27 cellular contexts compared by ENCODE assay signal in the genomic region with DNA sequence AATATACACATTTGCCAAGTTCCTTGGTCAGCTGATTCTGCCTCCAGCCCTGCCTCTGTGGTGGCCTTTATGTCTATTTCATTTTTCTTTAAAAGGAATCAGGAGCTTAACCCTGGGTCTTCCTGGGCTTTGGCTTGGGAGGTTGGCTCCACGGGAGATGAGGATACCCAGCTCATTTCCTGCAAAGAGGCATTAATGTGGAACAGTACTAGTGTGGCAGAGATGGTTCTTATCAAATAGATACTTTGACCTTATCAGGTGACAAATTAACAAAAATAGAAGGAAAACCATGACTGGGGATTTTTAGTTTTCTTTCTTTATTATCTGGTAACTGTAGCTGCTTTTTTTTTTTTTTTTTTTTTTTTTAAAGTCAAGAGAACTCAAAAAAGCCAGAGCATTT. TPM values are rescaled to one million over a fixed set of nuclear protein-coding genes. Genes with fewer than 3 reads are reported as not detected.
DNase-seq lines count a peak whose midpoint lies in the region; ATAC-seq and TF ChIP-seq lines count a peak whose summit lies in the region.
"Had no signal": no experiment of that assay in that cellular context is flagged by ENCODE, and none has a peak within 500 bp of the region (broad histone marks: within the 10 kb centered on the region; RNA-seq: fewer than 3 reads in every experiment).

No MANE protein-coding gene starts in this region.

- H3K4me2 ChIP-seq in GM23338, result no peak overlapping the region
- H3K4me2 ChIP-seq: BLaER1 had no signal

- H2AFZ ChIP-seq in GM23338, result no peak overlapping the region

- peaks cover 13% of the 10 kb centered on the region; the same call in 1 of the 2 replicates for H3K36me3 ChIP-seq in GM23338 (ENCODE audit: insufficient read depth)
- H3K36me3 ChIP-seq in gastroesophageal sphincter, result peaks cover 0 to 83% of the 10 kb centered on the region in 2 donors

- CTCF ChIA-PET in WTC11 (lab: Charles Lee) (interaction anchor here (0.6 to 1.3 kb wide), 4 partner anchors 8 to 715 kb away, joined by 3 to 4 read pairs (median 4); no protein-coding TSS in a partner anchor), HEK293T (lab: Yijun Ruan, JAX) (no interaction called here)

- H3K4me1 Mint-ChIP-seq in GM23338, result no peaks in the 10 kb centered on the region; the same call in 2 of the 3 replicates
- 0 out of 2 replicates have a peak, but pooled peaks cover 4% of the 10 kb centered on the region for H3K4me1 Mint-ChIP-seq in WTC11
- H3K4me1 Mint-ChIP-seq: CD14-positive monocyte had no signal

- no peaks in the 10 kb centered on the region for H3K27me3 ChIP-seq in GM23338 (ENCODE audit: insufficient read depth)
- H3K27me3 ChIP-seq in gastroesophageal sphincter, result no peaks in the 10 kb centered on the region
- H3K27me3 ChIP-seq: BE2C, BLaER1 had no signal

- H3K4me1 ChIP-seq in GM23338 (ENCODE audit: insufficient read depth), result peaks cover 13% of the 10 kb centered on the region
- H3K4me1 ChIP-seq in gastroesophageal sphincter, result no peaks in the 10 kb centered on the region
- H3K4me1 ChIP-seq: BLaER1 had no signal

- ATAC-seq in GM23338 (no peak), WTC11 (no peak), left lobe of liver (peak; percentile 54), gastroesophageal sphincter (no peak)
- ATAC-seq: GM12878 had no signal

- no peak for TF ChIP-seq EP300 in gastroesophageal sphincter (IDR thresholded peaks at IDR 0.05)

- H3K79me2 ChIP-seq in GM23338 (replicated peaks; ENCODE audit: insufficient read depth), result no peaks in the 10 kb centered on the region

- POLR2A ChIA-PET in WTC11 (lab: Charles Lee), result interaction anchor here (0.7 kb wide), 2 partner anchors 11 to 167 kb away, joined by 4 to 5 read pairs; no protein-coding TSS in a partner anchor
- POLR2A ChIA-PET in HEK293T (lab: Yijun Ruan, JAX), result no interaction called here

- H3K36me3 Mint-ChIP-seq in GM23338 (ENCODE audit: low read depth) (peaks cover 41% of the 10 kb centered on the region), WTC11 (peaks cover 36% of the 10 kb centered on the region)

- H3K9me3 Mint-ChIP-seq in GM23338 (no peaks in the 10 kb centered on the region; the same call in 2 of the 3 replicates), WTC11 (no peaks in the 10 kb centered on the region)
- H3K9me3 Mint-ChIP-seq: CD4-positive, alpha-beta memory T cell; CD4-positive, CD25-positive, alpha-beta regulatory T cell; CD8-positive, alpha-beta memory T cell had no signal

- TF ChIP-seq CTCF in GM23338 (conservative IDR thresholded peaks at IDR 0.05; ENCODE audit: low read depth in 2 of 2), result no peak
- TF ChIP-seq CTCF in WTC11 (IDR thresholded peaks at IDR 0.05), result no peak
- TF ChIP-seq CTCF in gastroesophageal sphincter (IDR thresholded peaks at IDR 0.05), result no peak

- no peak for DNase-seq in GM23338 (ENCODE audit: low spot score)
- no peak for DNase-seq in WTC11 (ENCODE audit: low spot score)
- no peak for DNase-seq in left lobe of liver (ENCODE audit: low spot score)
- DNase-seq in H4 (ENCODE audit: low spot score), result no peak
- no peak for DNase-seq in HEK293T (ENCODE audit: extremely low spot score)
- DNase-seq: 8988T; ACHN; BE2C; C1 segment of cervical spinal cord; CD4-positive, alpha-beta memory T cell; CD4-positive, CD25-positive, alpha-beta regulatory T cell; CD8-positive, alpha-beta memory T cell; COR-L47; DMS 273 treated with DMSO at 0.1 percent for 48 hours; DMS153; DMS53; DMS79; DND-41; GDM1 had no signal

- H3K4me3 ChIP-seq in GM23338 (no peak overlapping the region), gastroesophageal sphincter (no peak overlapping the region)
- H3K4me3 ChIP-seq: BLaER1, GM12878 had no signal

- H3K4me3 Mint-ChIP-seq in GM23338 (no peak overlapping the region), WTC11 (no peak overlapping the region)
- H3K4me3 Mint-ChIP-seq: CD14-positive monocyte; CD4-positive, alpha-beta memory T cell; CD4-positive, CD25-positive, alpha-beta regulatory T cell; CD8-positive, alpha-beta memory T cell had no signal

- 71 to 86% methylated on average over 1 of the region's 1 CpG for WGBS in gastroesophageal sphincter (ENCODE audit: low coverage in 1 of 2), 2 donors

- TF ChIP-seq POLR2A in gastroesophageal sphincter (IDR thresholded peaks at IDR 0.05), result no peak

- no peaks in the 10 kb centered on the region; the same call in 1 of the 2 replicates for H4K20me1 ChIP-seq in GM23338 (replicated peaks; ENCODE audit: insufficient read depth)
- H4K20me1 ChIP-seq: BLaER1 had no signal

- H3K9me2 ChIP-seq in GM23338 (ENCODE audit: insufficient read depth), result no peaks in the 10 kb centered on the region

- peaks cover 4% of the 10 kb centered on the region for H3K27me3 Mint-ChIP-seq in GM23338 (ENCODE audit: insufficient read depth, low read depth, poor library complexity)
- no peaks in the 10 kb centered on the region for H3K27me3 Mint-ChIP-seq in WTC11 (ENCODE audit: low read depth)
- H3K27me3 Mint-ChIP-seq: CD4-positive, alpha-beta memory T cell; CD4-positive, CD25-positive, alpha-beta regulatory T cell; CD8-positive, alpha-beta memory T cell had no signal

- no peaks in the 10 kb centered on the region for H3F3A ChIP-seq in GM23338 (replicated peaks; ENCODE audit: low read depth)

- peak overlapping the region; percentile 57; the same call in 1 of the 2 replicates for H3K27ac ChIP-seq in GM23338 (ENCODE audit: low read depth)
- no peak overlapping the region for H3K27ac ChIP-seq in gastroesophageal sphincter
- H3K27ac ChIP-seq: BLaER1 had no signal

- H3K9me3 ChIP-seq in gastroesophageal sphincter, result no peaks in the 10 kb centered on the region
- H3K9me3 ChIP-seq: BE2C, BLaER1 had no signal

- H3K27ac Mint-ChIP-seq in GM23338 (0 out of 2 replicates have a peak overlapping the region, but pooled peaks have one; percentile 39), WTC11 (0 out of 2 replicates have a peak overlapping the region, but pooled peaks have one; percentile 39)

TF ChIP-seq in GM23338, 12 proteins besides CTCF, POLR2A, EP300 and RAD21 (continues in another document):
- TF ChIP-seq, protein P1, sequence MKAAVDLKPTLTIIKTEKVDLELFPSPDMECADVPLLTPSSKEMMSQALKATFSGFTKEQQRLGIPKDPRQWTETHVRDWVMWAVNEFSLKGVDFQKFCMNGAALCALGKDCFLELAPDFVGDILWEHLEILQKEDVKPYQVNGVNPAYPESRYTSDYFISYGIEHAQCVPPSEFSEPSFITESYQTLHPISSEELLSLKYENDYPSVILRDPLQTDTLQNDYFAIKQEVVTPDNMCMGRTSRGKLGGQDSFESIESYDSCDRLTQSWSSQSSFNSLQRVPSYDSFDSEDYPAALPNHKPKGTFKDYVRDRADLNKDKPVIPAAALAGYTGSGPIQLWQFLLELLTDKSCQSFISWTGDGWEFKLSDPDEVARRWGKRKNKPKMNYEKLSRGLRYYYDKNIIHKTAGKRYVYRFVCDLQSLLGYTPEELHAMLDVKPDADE (IDR thresholded peaks at IDR 0.05), result no peak
- TF ChIP-seq JUNB (IDR thresholded peaks at IDR 0.05; ENCODE audit: unreplicated experiment) (no peak), EZH2phosphoT487 (IDR thresholded peaks at IDR 0.05; ENCODE audit: unreplicated experiment) (no peak), CREB1 (CRISPR knock-in tag; IDR thresholded peaks at IDR 0.05; ENCODE audit: low read depth) (no peak)

TF ChIP-seq in WTC11, 78 proteins besides CTCF, POLR2A, EP300 and RAD21 (continues in another document):
- TF ChIP-seq, protein P2, sequence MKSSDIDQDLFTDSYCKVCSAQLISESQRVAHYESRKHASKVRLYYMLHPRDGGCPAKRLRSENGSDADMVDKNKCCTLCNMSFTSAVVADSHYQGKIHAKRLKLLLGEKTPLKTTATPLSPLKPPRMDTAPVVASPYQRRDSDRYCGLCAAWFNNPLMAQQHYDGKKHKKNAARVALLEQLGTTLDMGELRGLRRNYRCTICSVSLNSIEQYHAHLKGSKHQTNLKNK (CRISPR knock-in tag; IDR thresholded peaks at IDR 0.05), result no peak

TF ChIP-seq in HEK293T, 16 proteins besides CTCF, POLR2A, EP300 and RAD21:
- no peak for TF ChIP-seq NFRKB (IDR thresholded peaks at IDR 0.05)
- no peak for TF ChIP-seq L3MBTL2 (conservative IDR thresholded peaks at IDR 0.05)
- no peak for TF ChIP-seq BHLHE40 (IDR thresholded peaks at IDR 0.05; ENCODE audit: borderline replicate concordance)
- no peak for TF ChIP-seq CTBP1 (IDR thresholded peaks at IDR 0.05; ENCODE audit: borderline replicate concordance)
- no peak for TF ChIP-seq ARNT (IDR thresholded peaks at IDR 0.05)
TF ChIP-seq in HEK293T: peak in this region for 0.

RNA-seq across cellular contexts. Expression of a gene that starts 42.8 kb away (rescaled TPM):
- 21.2 and 40.8 TPM in 2 replicates for total RNA-seq in GM23338 (2014; rRNA removed; shearing (Covaris generic))
- 18.1 and 22.2 TPM in 2 replicates for polyA plus RNA-seq in GM23338 (2016; fragmentation: Nextera tagmentation; extraction: Ambion mirVana)
- 29.3 to 35.6 TPM (median 31.5 TPM) in 3 replicates for total RNA-seq in WTC11 (2021)
- 8.0 TPM for total RNA-seq in left lobe of liver
- 24.8 and 49.8 TPM in 2 replicates for total RNA-seq in H4 (2014; rRNA removed; shearing (Covaris generic))
- total RNA-seq in gastroesophageal sphincter, result 10 to 100 TPM; 19.8 to 34.9 (median 26.6) TPM

RNA-seq across cellular contexts. Expression of a gene that starts 42.8 kb away (rescaled TPM):
- not detected in 2 replicates for total RNA-seq in GM23338 (2014; rRNA removed; shearing (Covaris generic))
- polyA plus RNA-seq in GM23338 (2016; fragmentation: Nextera tagmentation; extraction: Ambion mirVana), result 0.45 TPM in 1 of 2 replicates, not detected in the other
- 0.18 TPM in 1 of 3 replicates, not detected in the others for total RNA-seq in WTC11 (2021)
- total RNA-seq in left lobe of liver, result not detected
- total RNA-seq in H4 (2014; rRNA removed; shearing (Covaris generic)), result not detected in 2 replicates
- total RNA-seq in gastroesophageal sphincter, result not detected
- total RNA-seq: A673; CD4-positive, CD25-positive, alpha-beta regulatory T cell; Daoy; G401 had no signal
- polyA plus RNA-seq: AG04450; CD14-positive monocyte; CD4-positive, alpha-beta memory T cell; CD8-positive, alpha-beta memory T cell had no signal

RNA-seq across cellular contexts. Expression of a gene that starts 54.7 kb away (rescaled TPM):
- total RNA-seq in GM23338 (2014; rRNA removed; shearing (Covaris generic)), result 57.0 and 57.3 TPM in 2 replicates
- 21.5 and 25.0 TPM in 2 replicates for polyA plus RNA-seq in GM23338 (2016; fragmentation: Nextera tagmentation; extraction: Ambion mirVana)
- total RNA-seq in WTC11 (2021), result 30.8 to 37.9 TPM (median 34.1 TPM) in 3 replicates
- total RNA-seq in left lobe of liver, result 17.8 TPM
- total RNA-seq in H4 (2014; rRNA removed; shearing (Covaris generic)), result 100 and 104 TPM in 2 replicates
- total RNA-seq in gastroesophageal sphincter, result 10 to 100 TPM; 19.7 to 52.1 (median 36.1) TPM
